Comparison of ENCODE assay signal across 8 cellular contexts in the genomic region with DNA sequence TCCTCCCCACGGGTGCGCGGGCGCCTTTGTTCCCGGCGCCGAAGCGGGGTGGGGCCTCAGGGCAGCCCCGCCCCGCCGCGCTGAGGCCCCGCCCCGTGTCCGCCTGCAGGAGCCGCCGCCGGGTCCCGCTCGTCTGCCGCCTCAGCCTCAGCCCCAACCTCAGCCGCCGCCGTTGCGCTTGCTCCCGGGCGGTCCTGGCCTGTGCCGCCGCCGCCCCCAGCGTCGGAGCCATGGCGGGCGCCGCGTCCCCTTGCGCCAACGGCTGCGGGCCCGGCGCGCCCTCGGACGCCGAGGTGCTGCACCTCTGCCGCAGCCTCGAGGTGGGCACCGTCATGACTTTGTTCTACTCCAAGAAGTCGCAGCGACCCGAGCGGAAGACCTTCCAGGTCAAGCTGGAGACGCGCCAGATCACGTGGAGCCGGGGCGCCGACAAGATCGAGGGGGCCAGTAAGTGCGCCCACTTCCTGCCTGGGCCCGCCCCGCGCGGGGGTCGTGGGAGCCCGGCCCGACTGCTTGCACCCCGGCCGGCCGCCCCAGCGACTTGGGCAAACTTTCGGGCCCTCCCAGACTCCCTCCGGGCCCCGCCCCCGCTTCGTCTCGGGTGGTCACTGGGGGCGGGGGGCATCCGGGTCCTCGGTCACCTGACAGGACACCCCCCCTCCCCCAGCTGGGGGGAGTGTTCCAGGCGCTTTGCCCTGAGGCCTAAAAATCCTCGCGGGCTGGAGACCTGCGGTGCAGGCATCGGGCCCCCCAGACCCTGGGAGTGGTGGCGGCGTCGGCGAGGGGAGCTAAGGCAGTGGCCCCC. TPM values are rescaled to one million over a fixed set of nuclear protein-coding genes. Genes with fewer than 3 reads are reported as not detected.
A peak's percentile ranks its signal among the peaks of the same experiment; 100 is the strongest.
DNase-seq lines count a peak whose midpoint lies in the region; ATAC-seq and TF ChIP-seq lines count a peak whose summit lies in the region.

A gene (plus strand): TSS at position 132 of the 805 bp plus-strand sequence. CDS start 99 bp downstream, at position 231.

- no peaks in the 10 kb centered on the region for H3K27me3 Mint-ChIP-seq in CD4-positive, alpha-beta memory T cell

- H3K36me3 ChIP-seq in CD4-positive, alpha-beta memory T cell (ENCODE audit: insufficient read depth, low read length), result no peaks in the 10 kb centered on the region
- H3K36me3 ChIP-seq in OCI-LY1 (ENCODE audit: insufficient read depth, low read length) (no peaks in the 10 kb centered on the region), mucosa of rectum (ENCODE audit: control insufficient read depth in 2 of 2, insufficient read depth in 2 of 2, low read length in 2 of 2) (no peaks in the 10 kb centered on the region)

- no peaks in the 10 kb centered on the region for H3K9me2 ChIP-seq in OCI-LY1 (ENCODE audit: low read depth, low read length)

- peak; percentile 49 for ATAC-seq in GM19467 (IDR thresholded peaks at IDR 0.05; ENCODE audit: unreplicated experiment)

- H3K4me3 Mint-ChIP-seq in CD4-positive, alpha-beta memory T cell, result peak within 1 kb of the TSS; percentile 93 to 99 (median 96)

- no peaks in the 10 kb centered on the region for H3K9me3 Mint-ChIP-seq in CD4-positive, alpha-beta memory T cell

- H3K4me1 ChIP-seq in CD4-positive, alpha-beta memory T cell (ENCODE audit: insufficient read depth, low read length), result peaks cover 72% of the 10 kb centered on the region
- H3K4me1 ChIP-seq in OCI-LY1 (ENCODE audit: insufficient read depth, low read length, severe bottlenecking) (peaks cover 71% of the 10 kb centered on the region), mucosa of rectum (ENCODE audit: control insufficient read depth in 2 of 2, insufficient read depth in 2 of 2, low read length in 2 of 2) (peaks cover 22 to 26% of the 10 kb centered on the region in 2 donors)

- no peaks in the 10 kb centered on the region for H4K20me1 ChIP-seq in OCI-LY1 (ENCODE audit: insufficient read depth, low read length)

- H3K4me2 ChIP-seq in OCI-LY1 (ENCODE audit: low read length), result peak within 1 kb of the TSS; percentile 67

- H3K27ac Mint-ChIP-seq in CD4-positive, alpha-beta memory T cell, result peak within 1 kb of the TSS; percentile 89 to 98 (median 95)

- H3F3A ChIP-seq in OCI-LY1 (ENCODE audit: insufficient read depth, low read length), result peaks cover 5% of the 10 kb centered on the region

- TF ChIP-seq CTCF in OCI-LY1 (IDR thresholded peaks at IDR 0.05; ENCODE audit: low read length) (no peak), epithelial cell of proximal tubule (conservative IDR thresholded peaks at IDR 0.05; ENCODE audit: low read depth, low read length) (no peak)

- no peaks in the 10 kb centered on the region for H3K27me3 ChIP-seq in CD4-positive, alpha-beta memory T cell (ENCODE audit: insufficient read depth, low read length)
- no peaks in the 10 kb centered on the region for H3K27me3 ChIP-seq in OCI-LY1 (ENCODE audit: insufficient read depth, low read length)
- H3K27me3 ChIP-seq in mucosa of rectum (ENCODE audit: control insufficient read depth in 2 of 2, insufficient read depth in 2 of 2, low read length in 2 of 2), result no peaks in the 10 kb centered on the region

- H3K9ac ChIP-seq in OCI-LY1 (ENCODE audit: low read length), result peak within 1 kb of the TSS; percentile 82
- peak within 1 kb of the TSS; percentile 70 to 80 for H3K9ac ChIP-seq in mucosa of rectum (ENCODE audit: low read depth in 1 of 2, low read length in 2 of 2)

- peaks cover 50 to 76% (median 68%) of the 10 kb centered on the region in 4 donors for H3K4me1 Mint-ChIP-seq in CD4-positive, alpha-beta memory T cell

- POLR2A ChIA-PET in CD4-positive, alpha-beta memory T cell (lab: Charles Lee; ENCODE audit: partially characterized antibody), result interaction anchor here (0.7 to 16.2 kb wide), 10 partner anchors 16 to 184 kb away, joined by 3 to 753 read pairs (median 6); a partner anchor contains a TSS

- H3K79me2 ChIP-seq in OCI-LY1 (ENCODE audit: insufficient read depth, low read length), result peaks cover 12% of the 10 kb centered on the region

- peak within 1 kb of the TSS; percentile 84 for H3K27ac ChIP-seq in CD4-positive, alpha-beta memory T cell (ENCODE audit: low read depth, low read length)
- peak within 1 kb of the TSS; percentile 79 for H3K27ac ChIP-seq in OCI-LY1 (ENCODE audit: low read depth, low read length, poor library complexity, severe bottlenecking)
- H3K27ac ChIP-seq in mucosa of rectum (ENCODE audit: low read depth in 2 of 2, low read length in 2 of 2), result peak within 1 kb of the TSS; percentile 89 to 95

- no peaks in the 10 kb centered on the region for H3K9me3 ChIP-seq in CD4-positive, alpha-beta memory T cell (ENCODE audit: control insufficient read depth in 1 of 2, low read length in 2 of 2)
- no peaks in the 10 kb centered on the region for H3K9me3 ChIP-seq in OCI-LY1 (ENCODE audit: low read length)
- H3K9me3 ChIP-seq in mucosa of rectum (ENCODE audit: control insufficient read depth in 2 of 2, low read length in 2 of 2), result no peaks in the 10 kb centered on the region

- CTCF ChIA-PET in CD4-positive, alpha-beta memory T cell (lab: Charles Lee; ENCODE audit: partially characterized antibody), result interaction anchor here (1.3 to 9.9 kb wide), 8 partner anchors 13 to 202 kb away, joined by 4 to 178 read pairs (median 21); no protein-coding TSS in a partner anchor

- H2AFZ ChIP-seq in OCI-LY1 (ENCODE audit: low read length), result no peak within 1 kb of the TSS

- peaks cover 0 to 14% of the 10 kb centered on the region in 2 donors for H3K36me3 Mint-ChIP-seq in CD4-positive, alpha-beta memory T cell

- peak within 1 kb of the TSS; percentile 82 for H3K4me3 ChIP-seq in CD4-positive, alpha-beta memory T cell (ENCODE audit: low read length in 2 of 2)
- peak within 1 kb of the TSS; percentile 81 for H3K4me3 ChIP-seq in OCI-LY1 (ENCODE audit: low read depth, low read length, poor library complexity, severe bottlenecking)
- H3K4me3 ChIP-seq in epithelial cell of proximal tubule (ENCODE audit: low read depth, low read length), result peak within 1 kb of the TSS; percentile 68
- peak within 1 kb of the TSS; percentile 75 to 83 for H3K4me3 ChIP-seq in mucosa of rectum (ENCODE audit: low read length in 2 of 2)

- intact Hi-C loops in CD4-positive, alpha-beta memory T cell (cut with micrococcal nuclease), result loop anchor here (1.0 to 5.0 kb wide), 4 partner anchors 9 to 480 kb away; a partner anchor contains a TSS

- DNase-seq in CD4-positive, alpha-beta memory T cell, result peak; percentile 68 to 85 (median 81)
- DNase-seq in HT-29 (ENCODE audit: low spot score) (peak; percentile 73), activated T-cell treated with anti-CD3 and anti-CD28 coated beads for 4 hours (peak; percentile 68), epithelial cell of proximal tubule (ENCODE audit: low read depth) (no peak)
- DNase-seq in stimulated activated CD8-positive, alpha-beta memory T cell treated with anti-CD3 and anti-CD28 coated beads, Interleukin-4, amount 100 ng/mL, for 24 hours (ENCODE audit: low read depth), result peak; percentile 62

RNA-seq across cellular contexts. Expression of the gene that starts here (rescaled TPM):
- total RNA-seq in CD4-positive, alpha-beta memory T cell, result 100 to 1,000 TPM; 319 to 320 TPM
- 10 to 100 TPM; 22.8 to 68.7 TPM for polyA plus RNA-seq in CD4-positive, alpha-beta memory T cell
- 22.3 and 63.2 TPM in 2 replicates for total RNA-seq in HT-29 (2014; rRNA removed; shearing (Covaris generic))
- 57.9 and 87.5 TPM in 2 replicates for total RNA-seq in epithelial cell of proximal tubule
